24 cellular contexts compared by ENCODE assay signal in genomic region chr13:27569405-27569804, GRCh38.
"Had no signal": no experiment of that assay in that cellular context is flagged by ENCODE, and none has a peak within 500 bp of the region (broad histone marks: within the 10 kb centered on the region; RNA-seq: fewer than 3 reads in every experiment).

No MANE protein-coding gene starts in this region.

- H3K9me3 Mint-ChIP-seq: activated CD4-positive, alpha-beta memory T cell treated with anti-CD3 and anti-CD28 coated beads, Interleukin-2, amount 10 ng/mL, durations not matched to agents 7 days and 5 days; activated naive CD4-positive, alpha-beta T cell treated with anti-CD3 and anti-CD28 coated beads, Interleukin-2, amount 50 U/mL, for 24 hours; activated T-cell treated with anti-CD3 and anti-CD28 coated beads, Interleukin-2, amount 50 U/mL, for 72 hours had no signal

- DNase-seq: activated CD4-positive, alpha-beta memory T cell treated with anti-CD3 and anti-CD28 coated beads, Interleukin-2, amount 10 ng/mL, durations not matched to agents 7 days and 5 days; activated CD4-positive, alpha-beta T cell treated with anti-CD3 and anti-CD28 coated beads, Interleukin-2, amount 50 U/mL, for 1 hour; activated CD4-positive, CD25-positive, alpha-beta regulatory T cell; activated CD8-positive, alpha-beta memory T cell treated with anti-CD3 and anti-CD28 coated beads, Interleukin-2, amount 50 U/mL, for 4 hours; activated naive CD4-positive, alpha-beta T cell; activated T-cell treated with anti-CD3 and anti-CD28 coated beads, Interleukin-2, amount 50 U/mL, for 72 hours; aorta; Karpas-422; NCI-H146; NCI-H187 treated with DMSO at 0.1 percent for 48 hours; NCI-H2081 treated with DMSO at 0.1 percent for 48 hours; NCI-H446 treated with DMSO at 0.1 percent for 48 hours; NCI-H524 treated with DMSO at 0.1 percent for 48 hours; NCI-H748 treated with DMSO at 0.1 percent for 48 hours; OCI-M1; Right ventricle myocardium superior; RPMI8226; SJCRH30; SK-N-SH; T-helper 1 cell had no signal

- H3K27me3 Mint-ChIP-seq: activated CD4-positive, alpha-beta memory T cell treated with anti-CD3 and anti-CD28 coated beads, Interleukin-2, amount 10 ng/mL, durations not matched to agents 7 days and 5 days; activated naive CD4-positive, alpha-beta T cell treated with anti-CD3 and anti-CD28 coated beads, Interleukin-2, amount 50 U/mL, for 24 hours had no signal

- H3K27ac Mint-ChIP-seq: activated CD4-positive, alpha-beta memory T cell treated with anti-CD3 and anti-CD28 coated beads, Interleukin-2, amount 10 ng/mL, durations not matched to agents 7 days and 5 days; activated naive CD4-positive, alpha-beta T cell treated with anti-CD3 and anti-CD28 coated beads, Interleukin-2, amount 50 U/mL, for 24 hours; activated T-cell treated with anti-CD3 and anti-CD28 coated beads, Interleukin-2, amount 50 U/mL, for 72 hours had no signal

- ATAC-seq: Panc1 had no signal

- H3K4me3 Mint-ChIP-seq: activated CD4-positive, alpha-beta memory T cell treated with anti-CD3 and anti-CD28 coated beads, Interleukin-2, amount 10 ng/mL, durations not matched to agents 7 days and 5 days; activated naive CD4-positive, alpha-beta T cell treated with anti-CD3 and anti-CD28 coated beads, Interleukin-2, amount 50 U/mL, for 24 hours; activated T-cell treated with anti-CD3 and anti-CD28 coated beads, Interleukin-2, amount 50 U/mL, for 72 hours had no signal

- H3K27ac ChIP-seq: cardiac muscle cell, SJCRH30, VCaP had no signal
